ENCODE assay signal across 17 cellular contexts in the genomic region with DNA sequence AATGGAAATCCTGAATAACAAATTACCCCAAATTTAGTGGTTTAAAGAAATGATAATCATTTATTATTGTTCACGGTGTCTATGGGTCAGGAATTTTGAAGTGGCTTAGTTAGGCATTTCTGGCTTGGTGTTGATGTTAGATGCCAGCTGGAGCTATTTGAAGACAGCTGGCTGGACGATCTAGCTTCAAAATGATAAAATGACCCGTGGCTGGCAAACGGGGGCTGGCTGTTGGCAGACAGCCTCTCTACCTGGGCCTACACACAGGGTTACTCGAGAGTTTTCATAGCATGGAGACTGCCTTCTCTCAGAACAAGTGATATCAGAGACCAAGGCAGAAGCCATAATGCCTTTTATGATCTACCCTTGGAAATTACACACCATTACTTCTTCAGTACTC.
A peak's percentile ranks its signal among the peaks of the same experiment; 100 is the strongest.
DNase-seq lines count a peak whose midpoint lies in the region; ATAC-seq and TF ChIP-seq lines count a peak whose summit lies in the region.
"Had no signal": no experiment of that assay in that cellular context is flagged by ENCODE, and none has a peak within 500 bp of the region (broad histone marks: within the 10 kb centered on the region; RNA-seq: fewer than 3 reads in every experiment).

No MANE protein-coding gene starts in this region.

- TF ChIP-seq CTCF in right atrium auricular region (IDR thresholded peaks at IDR 0.05) (no peak), progenitor cell of endocrine pancreas (IDR thresholded peaks at IDR 0.05; ENCODE audit: unreplicated experiment) (no peak)

- peak overlapping the region; percentile 23 for H2AFZ ChIP-seq in mesenchymal stem cell (ENCODE audit: low read depth, low read length)

- intact Hi-C loops in Right ventricle myocardium superior (cut with DNase I) (no loop called here), left cardiac atrium (cut with DNase I) (no loop called here)

- no peaks in the 10 kb centered on the region for H3K9me3 ChIP-seq in right atrium auricular region
- H3K9me3 ChIP-seq in mesenchymal stem cell (ENCODE audit: control insufficient read depth, low read length), result no peaks in the 10 kb centered on the region
- H3K9me3 ChIP-seq: BE2C, Caco-2 had no signal

- DNase-seq in Right ventricle myocardium superior, result peak; percentile 58
- no peak for DNase-seq in right atrium auricular region (ENCODE audit: low spot score)
- DNase-seq in left cardiac atrium, result no peak
- DNase-seq in mesenchymal stem cell, result no peak
- DNase-seq in progenitor cell of endocrine pancreas (ENCODE audit: low spot score, unreplicated experiment), result no peak
- no peak for DNase-seq in activated CD4-positive, alpha-beta T cell treated with anti-CD3 and anti-CD28 coated beads, Interleukin-2, amount 50 U/mL, for 1 hour
- DNase-seq in SKM-1 treated with dmso at 0.1 percent for 144 hours (lab: John Stamatoyannopoulos, UW; ENCODE audit: unreplicated experiment), result no peak
- DNase-seq: ACHN; BE2C; C1 segment of cervical spinal cord; Caco-2; CD4-positive, CD25-positive, alpha-beta regulatory T cell; DMS79 treated with DMSO at 0.1 percent for 48 hours; GF-D8; H9 had no signal

- no peak overlapping the region for H2BK15ac ChIP-seq in mesenchymal stem cell (ENCODE audit: low read depth, poor library complexity, severe bottlenecking)

- H3K9ac ChIP-seq in mesenchymal stem cell (ENCODE audit: low read length), result no peak overlapping the region

- no peak overlapping the region for H4K91ac ChIP-seq in mesenchymal stem cell (ENCODE audit: low read length)

- WGBS in mesenchymal stem cell, result 93% methylated on average over 5 of the region's 5 CpGs

- H3K4ac ChIP-seq in mesenchymal stem cell (ENCODE audit: low read depth in 1 of 2, low read length in 2 of 2), result no peak overlapping the region

- no peak overlapping the region for H3K4me3 ChIP-seq in right atrium auricular region
- no peak overlapping the region for H3K4me3 ChIP-seq in mesenchymal stem cell (ENCODE audit: insufficient read depth in 1 of 2, low read depth in 1 of 2, low read length in 2 of 2)

- H3K27ac ChIP-seq in right atrium auricular region (no peak overlapping the region), mesenchymal stem cell (ENCODE audit: low read length, poor library complexity, severe bottlenecking) (no peak overlapping the region)

- H2BK120ac ChIP-seq in mesenchymal stem cell (ENCODE audit: low read depth, low read length), result no peak overlapping the region

- no peak overlapping the region for H3K23ac ChIP-seq in mesenchymal stem cell (ENCODE audit: low read length in 2 of 2)

- no peak overlapping the region for H3K4me3 Mint-ChIP-seq in progenitor cell of endocrine pancreas (ENCODE audit: low read depth)
- H3K4me3 Mint-ChIP-seq: CD4-positive, CD25-positive, alpha-beta regulatory T cell; H9; IgD-negative memory B cell had no signal

- H4K8ac ChIP-seq in mesenchymal stem cell (ENCODE audit: low read length), result no peak overlapping the region

- no peaks in the 10 kb centered on the region for H3K27me3 ChIP-seq in right atrium auricular region
- H3K27me3 ChIP-seq in mesenchymal stem cell (ENCODE audit: control insufficient read depth in 1 of 2, insufficient read depth in 1 of 2, low read length in 2 of 2), result no peaks in the 10 kb centered on the region
- H3K27me3 ChIP-seq: BE2C had no signal

- no peaks in the 10 kb centered on the region for H3K4me1 Mint-ChIP-seq in progenitor cell of endocrine pancreas (ENCODE audit: low read depth)
- H3K4me1 Mint-ChIP-seq: H9, IgD-negative memory B cell had no signal

- peak; percentile 98 for ATAC-seq in Right ventricle myocardium superior (ENCODE audit: poor library complexity)
- peak; percentile 70 to 89 for ATAC-seq in left cardiac atrium
- ATAC-seq: HepG2 had no signal

- H2BK12ac ChIP-seq in mesenchymal stem cell (ENCODE audit: low read length in 2 of 2), result no peak overlapping the region

- H3K14ac ChIP-seq in mesenchymal stem cell (ENCODE audit: low read length in 2 of 2), result no peak overlapping the region

- H3K27ac Mint-ChIP-seq in progenitor cell of endocrine pancreas, result no peak overlapping the region
- H3K27ac Mint-ChIP-seq: CD4-positive, CD25-positive, alpha-beta regulatory T cell; H9; IgD-negative memory B cell had no signal

- H3K18ac ChIP-seq in mesenchymal stem cell (ENCODE audit: low read depth in 1 of 2, low read length in 2 of 2), result no peak overlapping the region

- H2BK5ac ChIP-seq in mesenchymal stem cell (ENCODE audit: low read depth, low read length, poor library complexity, severe bottlenecking), result no peak overlapping the region

- H3K79me1 ChIP-seq in mesenchymal stem cell (replicated peaks; ENCODE audit: low read length, poor library complexity, severe bottlenecking), result no peaks in the 10 kb centered on the region

- H3K9me3 Mint-ChIP-seq in progenitor cell of endocrine pancreas (ENCODE audit: low read depth), result peaks cover 3% of the 10 kb centered on the region

- H3K27me3 Mint-ChIP-seq in progenitor cell of endocrine pancreas, result no peaks in the 10 kb centered on the region
- H3K27me3 Mint-ChIP-seq: CD4-positive, CD25-positive, alpha-beta regulatory T cell; IgD-negative memory B cell had no signal

- H2AK5ac ChIP-seq in mesenchymal stem cell (ENCODE audit: low read length, severe bottlenecking), result no peak overlapping the region

- H3K36me3 ChIP-seq in right atrium auricular region, result no peaks in the 10 kb centered on the region
- no peaks in the 10 kb centered on the region for H3K36me3 ChIP-seq in mesenchymal stem cell (ENCODE audit: control insufficient read depth in 1 of 2, insufficient read depth in 2 of 2, low read depth in 1 of 2, low read length in 2 of 2)
- H3K36me3 ChIP-seq: BE2C had no signal

- H3K4me2 ChIP-seq in mesenchymal stem cell (ENCODE audit: low read length, poor library complexity, severe bottlenecking), result no peak overlapping the region

- H3K36me3 Mint-ChIP-seq in progenitor cell of endocrine pancreas (ENCODE audit: insufficient read depth), result no peaks in the 10 kb centered on the region
- H3K36me3 Mint-ChIP-seq: CD4-positive, CD25-positive, alpha-beta regulatory T cell; IgD-negative memory B cell had no signal

- no peaks in the 10 kb centered on the region for H3K4me1 ChIP-seq in right atrium auricular region
- no peaks in the 10 kb centered on the region for H3K4me1 ChIP-seq in mesenchymal stem cell (ENCODE audit: control insufficient read depth, insufficient read depth, low read depth, low read length)
- H3K4me1 ChIP-seq: BE2C, Caco-2 had no signal
